Comparison of ENCODE assay signal across 2 cellular contexts in the genomic region with DNA sequence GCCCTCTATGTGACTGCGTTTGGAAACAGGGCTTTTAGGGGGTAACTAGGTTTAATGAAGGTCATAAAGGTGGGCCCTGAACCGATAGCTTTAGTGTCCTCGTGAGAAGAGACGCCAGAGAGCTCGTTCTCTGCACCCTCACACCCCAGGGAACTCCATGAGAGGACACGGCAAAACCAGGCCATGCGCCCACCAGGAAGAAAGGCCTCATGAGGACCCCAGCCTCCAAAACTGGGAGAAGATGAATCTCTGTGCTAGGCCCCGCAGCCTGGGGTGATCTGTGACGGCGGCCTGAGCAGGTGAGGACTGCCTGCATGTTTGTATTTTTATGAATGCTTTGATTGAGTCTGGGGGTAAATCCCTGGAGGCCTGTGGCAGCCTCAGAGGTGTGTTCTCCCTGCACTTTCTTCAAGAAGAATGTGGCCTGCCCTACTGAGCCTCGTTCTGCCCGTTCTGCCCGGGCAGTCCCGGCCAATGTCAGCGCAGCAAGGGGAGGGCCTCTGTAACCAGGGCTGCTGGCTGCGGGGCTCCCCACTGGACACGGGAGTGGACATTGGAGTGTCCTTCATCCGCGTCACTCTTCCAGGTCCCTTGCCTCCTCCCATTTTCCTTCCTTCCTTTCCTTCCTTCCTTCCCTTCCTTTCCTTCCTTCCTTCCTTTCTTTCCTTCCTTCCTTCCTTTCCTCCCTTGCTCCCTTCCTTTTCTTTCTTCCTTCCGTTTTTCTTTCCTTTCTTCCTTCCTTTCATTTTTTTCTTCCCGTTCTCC.
TF ChIP-seq lines count a peak whose summit lies in the region.

No MANE protein-coding gene starts in this region.

TF ChIP-seq in SK-N-SH, 30 proteins besides CTCF, POLR2A, EP300 and RAD21 (continued from another document):
- TF ChIP-seq REST (IDR thresholded peaks at IDR 0.05; ENCODE audit: low read depth, low read length) (no peak), FOXM1 (IDR thresholded peaks at IDR 0.05; ENCODE audit: low read depth) (no peak), CHD2 (IDR thresholded peaks at IDR 0.05; ENCODE audit: low read length, partially characterized antibody) (no peak), MEF2A (IDR thresholded peaks at IDR 0.05; ENCODE audit: borderline replicate concordance, low read depth) (no peak), FOSL2 (IDR thresholded peaks at IDR 0.05; ENCODE audit: borderline replicate concordance, low read depth) (no peak)
TF ChIP-seq in SK-N-SH: peak in this region for 0.

TF ChIP-seq in SK-N-SH treated with all-trans-retinoic acid at 6 μM for 48 hours, 23 proteins besides CTCF, POLR2A, EP300 and RAD21 (continued from another document):
- TF ChIP-seq BACH2 (CRISPR knock-in tag; IDR thresholded peaks at IDR 0.05; ENCODE audit: borderline replicate concordance) = no peak
TF ChIP-seq in SK-N-SH treated with all-trans-retinoic acid at 6 μM for 48 hours: peak in this region for 0.
